ENCODE assay signal across 22 cellular contexts in genomic region chr12:19957578-19957977, GRCh38.
DNase-seq lines count a peak whose midpoint lies in the region; ATAC-seq and TF ChIP-seq lines count a peak whose summit lies in the region.
"Had no signal": no experiment of that assay in that cellular context is flagged by ENCODE, and none has a peak within 500 bp of the region (broad histone marks: within the 10 kb centered on the region; RNA-seq: fewer than 3 reads in every experiment).

No MANE protein-coding gene starts in this region.

- H3K4me1 ChIP-seq in SJCRH30 (peaks cover 12% of the 10 kb centered on the region; the same call in 1 of the 2 replicates), osteoblast (ENCODE audit: insufficient read depth, low read length) (no peaks in the 10 kb centered on the region)

- DNase-seq in EH (ENCODE audit: low read depth) = peak; percentile 65
- DNase-seq in SJCRH30 = no peak
- DNase-seq in fibroblast of mammary gland (ENCODE audit: low read depth) = peak; percentile 97
- peak; percentile 49 for DNase-seq in osteoblast (ENCODE audit: insufficient read length, low spot score, missing footprints)
- no peak for DNase-seq in midbrain (lab: John Stamatoyannopoulos, UW)
- no peak for DNase-seq in activated T-cell treated with anti-CD3 and anti-CD28 coated beads, Interleukin-2, amount 50 U/mL, for 1 hour
- DNase-seq: AML-193, GF-D8, H7, NCI-H1417 treated with DMSO at 0.1 percent for 48 hours, NCI-H187 treated with DMSO at 0.1 percent for 48 hours, NCI-H2227 treated with DMSO at 0.1 percent for 48 hours, NCI-H510A treated with DMSO at 0.1 percent for 48 hours, NCI-H774, OCI-M1, SIG-M5, SW 1271 had no signal

- H4K20me1 ChIP-seq in osteoblast (ENCODE audit: insufficient read depth, low read length) = no peaks in the 10 kb centered on the region

- H3K9me3 ChIP-seq in SJCRH30 (replicated peaks) = no peaks in the 10 kb centered on the region
- no peaks in the 10 kb centered on the region for H3K9me3 ChIP-seq in osteoblast (ENCODE audit: low read depth, low read length)

- no peak overlapping the region for H3K4me2 ChIP-seq in osteoblast (ENCODE audit: insufficient read depth, low read length)
- H3K4me2 ChIP-seq: KMS-11 had no signal

- H3K36me3 ChIP-seq in SJCRH30 (no peaks in the 10 kb centered on the region), osteoblast (ENCODE audit: insufficient read depth, low read length) (no peaks in the 10 kb centered on the region)

- H3K27me3 ChIP-seq in SJCRH30 = no peaks in the 10 kb centered on the region
- no peaks in the 10 kb centered on the region for H3K27me3 ChIP-seq in osteoblast (ENCODE audit: insufficient read depth, low read length)

- peak overlapping the region; percentile 16 for H2AFZ ChIP-seq in osteoblast (ENCODE audit: low read length)

- no peak for ATAC-seq in GM18909 (IDR thresholded peaks at IDR 0.05; ENCODE audit: poor library complexity, unreplicated experiment)
- no peak for ATAC-seq in GM19324 (IDR thresholded peaks at IDR 0.05; ENCODE audit: low FRiP score, unreplicated experiment)

- H3K79me2 ChIP-seq in osteoblast (ENCODE audit: insufficient read depth, low read length) = no peaks in the 10 kb centered on the region

- H3K4me3 ChIP-seq in SJCRH30 (no peak overlapping the region), fibroblast of mammary gland (ENCODE audit: control insufficient read depth, low read depth, low read length) (no peak overlapping the region), osteoblast (ENCODE audit: insufficient read depth, low read length) (no peak overlapping the region)

- H3K27ac ChIP-seq in SJCRH30 (peak overlapping the region; percentile 17; the same call in 1 of the 2 replicates), osteoblast (ENCODE audit: low read depth, low read length) (no peak overlapping the region)
- H3K27ac ChIP-seq: HL-60, KMS-11, RWPE1 had no signal

- TF ChIP-seq CTCF in fibroblast of mammary gland (conservative IDR thresholded peaks at IDR 0.05; ENCODE audit: control insufficient read depth, insufficient read depth, low read depth, low read length) = no peak
- TF ChIP-seq CTCF in osteoblast (IDR thresholded peaks at IDR 0.05; ENCODE audit: extremely low read depth, low read depth, low read length) = no peak

Comparison
In these comparisons a context has a peak if more than half of its experiments do, and no peak if none do; other contexts are left out.
1. DNase-seq: peak in EH (single experiment), fibroblast of mammary gland (single experiment) and osteoblast (single experiment); none in SJCRH30 (0 of 2), midbrain (single experiment) and activated T-cell treated with anti-CD3 and anti-CD28 coated beads, Interleukin-2, amount 50 U/mL, for 1 hour (single experiment).